8 cellular contexts compared by ENCODE assay signal in the genomic region with DNA sequence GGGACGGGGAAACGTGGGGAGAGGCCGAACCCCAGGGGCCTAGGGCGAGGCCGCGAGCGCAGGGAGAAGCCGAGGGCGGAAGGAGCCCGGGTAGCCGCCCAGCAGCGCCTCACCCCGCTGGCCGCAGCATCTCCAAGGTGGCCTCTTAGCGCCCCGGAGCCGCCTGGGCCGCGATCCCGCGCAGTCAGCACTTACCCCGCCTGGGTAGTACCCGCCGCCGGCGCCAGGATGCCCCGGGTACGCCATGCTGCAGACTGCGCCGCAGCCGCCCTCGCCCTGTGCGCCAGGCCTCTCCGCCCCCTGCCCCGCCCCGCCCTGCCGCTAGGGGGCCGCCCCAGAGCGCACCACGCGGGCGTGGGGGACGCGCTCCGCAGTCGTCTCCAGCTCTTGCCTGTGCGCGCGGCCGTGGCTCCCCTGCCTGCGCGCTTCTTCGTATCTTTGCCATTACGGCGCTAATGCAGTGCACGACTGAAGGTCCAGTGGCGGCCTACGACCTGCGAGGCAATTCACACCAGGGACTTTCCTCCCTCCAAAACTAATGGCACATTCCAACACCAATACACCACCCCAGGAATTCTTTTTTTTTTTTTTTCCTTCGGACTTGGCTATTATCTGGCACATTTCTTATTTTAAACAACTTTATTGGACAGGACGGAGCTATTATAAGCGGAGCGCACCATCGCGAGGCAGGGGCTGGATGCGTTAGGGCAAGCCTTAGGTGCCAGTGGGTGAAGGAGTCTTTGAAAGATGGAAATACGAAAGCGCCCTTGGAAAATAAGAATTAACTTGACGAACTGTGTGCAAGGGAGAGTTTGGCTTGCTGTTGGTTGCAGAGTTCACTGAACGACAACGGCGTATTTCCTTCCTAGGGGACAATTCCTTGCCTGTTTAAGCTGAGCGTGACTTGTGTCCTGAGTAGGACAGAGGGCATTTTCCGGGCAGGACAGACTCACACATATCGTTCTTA. TPM values are rescaled to one million over a fixed set of nuclear protein-coding genes. Genes with fewer than 3 reads are reported as not detected.
DNase-seq lines count a peak whose midpoint lies in the region; TF ChIP-seq lines count a peak whose summit lies in the region.

A gene with protein sequence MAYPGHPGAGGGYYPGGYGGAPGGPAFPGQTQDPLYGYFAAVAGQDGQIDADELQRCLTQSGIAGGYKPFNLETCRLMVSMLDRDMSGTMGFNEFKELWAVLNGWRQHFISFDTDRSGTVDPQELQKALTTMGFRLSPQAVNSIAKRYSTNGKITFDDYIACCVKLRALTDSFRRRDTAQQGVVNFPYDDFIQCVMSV (minus strand): TSS at position 258 of the 967 bp plus-strand sequence. CDS start 12 bp downstream, at position 246.

- peak; percentile 85 for DNase-seq in ELR (ENCODE audit: low read depth)
- peak; percentile 96 for DNase-seq in GM23248
- peak; percentile 95 for DNase-seq in Karpas-422
- DNase-seq in RWPE1 (ENCODE audit: low spot score), result peak; percentile 84
- DNase-seq in activated T-helper 9 cell treated with anti-CD3 and anti-CD28 coated beads, Interleukin-2, amount 50 U/mL, for 16 hours (ENCODE audit: low read depth), result peak; percentile 91
- DNase-seq in fibroblast of the aortic adventitia (ENCODE audit: low read depth), result peak; percentile 88
- DNase-seq in stomach, result peak; percentile 89

- POLR2A ChIA-PET in RWPE1 (lab: Yijun Ruan, JAX; ENCODE audit: low non-redundant PET), result interaction anchor here (1.1 kb wide), 1 partner anchor 7 kb away, joined by 3 read pairs; no protein-coding TSS in a partner anchor

- CTCF ChIA-PET in RWPE1 (lab: Yijun Ruan, JAX), result interaction anchor here (0.6 to 0.9 kb wide), 3 partner anchors 50 to 1064 kb away, joined by 3 to 5 read pairs (median 4); no protein-coding TSS in a partner anchor

- H3K79me2 ChIP-seq in GM23248 (ENCODE audit: insufficient read depth), result peaks cover 47% of the 10 kb centered on the region
- H3K79me2 ChIP-seq in Karpas-422 (ENCODE audit: low read length), result peaks cover 46% of the 10 kb centered on the region
- H3K79me2 ChIP-seq in neural cell (replicated peaks; ENCODE audit: insufficient read depth, low read length), result peaks cover 20% of the 10 kb centered on the region

- peak within 1 kb of the TSS; percentile 99 for H3K4me2 ChIP-seq in GM23248 (ENCODE audit: unreplicated experiment)
- H3K4me2 ChIP-seq in Karpas-422 (ENCODE audit: low read depth, low read length, poor library complexity, severe bottlenecking), result peak within 1 kb of the TSS; percentile 95
- H3K4me2 ChIP-seq in neural cell (ENCODE audit: low read length), result peak within 1 kb of the TSS; percentile 95

- in situ Hi-C loops in GM23248 (cut with MboI), result no loop called here

- TF ChIP-seq RAD21 in neural cell (conservative IDR thresholded peaks at IDR 0.05), result peak; percentile 40

- H3K9me3 ChIP-seq in GM23248 (ENCODE audit: low read depth), result no peaks in the 10 kb centered on the region
- no peaks in the 10 kb centered on the region for H3K9me3 ChIP-seq in Karpas-422 (ENCODE audit: low read length)
- no peaks in the 10 kb centered on the region for H3K9me3 ChIP-seq in neural cell (ENCODE audit: low read length)
- H3K9me3 ChIP-seq in stomach, result no peaks in the 10 kb centered on the region

- H4K20me1 ChIP-seq in GM23248 (ENCODE audit: insufficient read depth), result peaks cover 6% of the 10 kb centered on the region; the same call in 1 of the 2 replicates
- H4K20me1 ChIP-seq in Karpas-422 (ENCODE audit: insufficient read depth, low read depth, low read length), result no peaks in the 10 kb centered on the region; the same call in 1 of the 2 replicates
- H4K20me1 ChIP-seq in neural cell (ENCODE audit: insufficient read depth), result no peaks in the 10 kb centered on the region

- H3F3A ChIP-seq in GM23248 (ENCODE audit: insufficient read depth) (peaks cover 23% of the 10 kb centered on the region), neural cell (ENCODE audit: insufficient read depth, low read length, poor library complexity, severe bottlenecking) (no peaks in the 10 kb centered on the region)

- intact Hi-C loops in stomach (cut with DNase I; ENCODE audit: low total_unique reads), result no loop called here

- peak within 1 kb of the TSS; percentile 96 for H2AFZ ChIP-seq in GM23248
- peak within 1 kb of the TSS; percentile 85 for H2AFZ ChIP-seq in Karpas-422 (ENCODE audit: low read length)
- peak within 1 kb of the TSS; percentile 90 for H2AFZ ChIP-seq in neural cell (ENCODE audit: low read depth, low read length)

- H3K27ac ChIP-seq in GM23248 (peak within 1 kb of the TSS; percentile 89), Karpas-422 (ENCODE audit: low read length) (peak within 1 kb of the TSS; percentile 65), RWPE1 (peak within 1 kb of the TSS; percentile 83), neural cell (ENCODE audit: low read length) (no peak within 1 kb of the TSS), stomach (peak within 1 kb of the TSS; percentile 92 to 96 (median 92))

- peaks cover 25% of the 10 kb centered on the region for H3K4me1 ChIP-seq in GM23248 (ENCODE audit: insufficient read depth)
- H3K4me1 ChIP-seq in Karpas-422 (ENCODE audit: low read length), result peaks cover 24% of the 10 kb centered on the region
- peaks cover 10 to 45% (median 25%) of the 10 kb centered on the region in 4 donors for H3K4me1 ChIP-seq in stomach

- peak within 1 kb of the TSS; percentile 91 for H3K4me3 ChIP-seq in GM23248
- H3K4me3 ChIP-seq in Karpas-422 (ENCODE audit: low read length), result peak within 1 kb of the TSS; percentile 76
- peak within 1 kb of the TSS; percentile 92 for H3K4me3 ChIP-seq in fibroblast of the aortic adventitia (ENCODE audit: low read depth, low read length)
- peak within 1 kb of the TSS; percentile 93 for H3K4me3 ChIP-seq in neural cell (ENCODE audit: low read length)
- peak within 1 kb of the TSS; percentile 89 to 97 (median 94) for H3K4me3 ChIP-seq in stomach

- TF ChIP-seq CTCF in RWPE1 (conservative IDR thresholded peaks at IDR 0.05; ENCODE audit: low read depth), result peak; percentile 82
- TF ChIP-seq CTCF in fibroblast of the aortic adventitia (IDR thresholded peaks at IDR 0.05; ENCODE audit: insufficient read depth, low read length), result peak; percentile 60
- TF ChIP-seq CTCF in neural cell (IDR thresholded peaks at IDR 0.05; ENCODE audit: poor library complexity, severe bottlenecking), result peak; percentile 93
- TF ChIP-seq CTCF in stomach (IDR thresholded peaks at IDR 0.05), result peak in 5 of 7 experiments; percentile 30 to 98 (median 94)

- no peak for TF ChIP-seq POLR2A in stomach (IDR thresholded peaks at IDR 0.05)

- H3K36me3 ChIP-seq in GM23248 (ENCODE audit: low read depth) (peaks cover 17% of the 10 kb centered on the region), Karpas-422 (ENCODE audit: insufficient read depth, low read length) (peaks cover 13% of the 10 kb centered on the region), neural cell (ENCODE audit: insufficient read depth, low read length) (no peaks in the 10 kb centered on the region), stomach (peaks cover 11 to 20% (median 19%) of the 10 kb centered on the region in 4 donors)

- H3K9me2 ChIP-seq in GM23248 (ENCODE audit: insufficient read depth), result no peaks in the 10 kb centered on the region
- no peaks in the 10 kb centered on the region for H3K9me2 ChIP-seq in Karpas-422 (replicated peaks; ENCODE audit: insufficient read depth, low read length)
- H3K9me2 ChIP-seq in neural cell (ENCODE audit: insufficient read depth, low read length), result no peaks in the 10 kb centered on the region

- 1% methylated on average over 57 to 58 of the region's 75 CpGs for WGBS in GM23248 (ENCODE audit: low coverage in 1 of 2, low lambda C conversion rate in 2 of 2, missing lambda C conversion rate in 2 of 2), 2 experiments
- WGBS in stomach, 5 donors, result 0 to 1% (median 0%) methylated on average over 30 to 75 of the region's 75 CpGs

- peak; percentile 50 for TF ChIP-seq EP300 in neural cell (conservative IDR thresholded peaks at IDR 0.05; ENCODE audit: poor library complexity, severe bottlenecking)
- TF ChIP-seq EP300 in stomach (IDR thresholded peaks at IDR 0.05), result no peak

- H3K27me3 ChIP-seq in GM23248 (replicated peaks; ENCODE audit: insufficient read depth) (no peaks in the 10 kb centered on the region), Karpas-422 (ENCODE audit: low read length) (no peaks in the 10 kb centered on the region), neural cell (ENCODE audit: insufficient read depth, low read depth, low read length) (no peaks in the 10 kb centered on the region), stomach (no peaks in the 10 kb centered on the region)

- H3K9ac ChIP-seq in GM23248 (peak within 1 kb of the TSS; percentile 92), Karpas-422 (ENCODE audit: low read length) (peak within 1 kb of the TSS; percentile 94), neural cell (ENCODE audit: low read length) (peak within 1 kb of the TSS; percentile 82)

TF ChIP-seq in neural cell, 6 proteins besides CTCF, POLR2A, EP300 and RAD21 (continues in another document):
- TF ChIP-seq EZH2 (IDR thresholded peaks at IDR 0.05; ENCODE audit: borderline replicate concordance, insufficient read depth, low read length, poor library complexity, severe bottlenecking) (no peak), POLR2AphosphoS5 (IDR thresholded peaks at IDR 0.05) (peak; percentile 74), MXI1 (conservative IDR thresholded peaks at IDR 0.05; ENCODE audit: poor library complexity, severe bottlenecking) (peak; percentile 80)

RNA-seq across cellular contexts. Expression of the gene that starts here (rescaled TPM):
- total RNA-seq in GM23248 (2014; rRNA removed; shearing (Covaris generic)), result 59.3 and 80.3 TPM in 2 replicates
- 267 and 268 TPM in 2 replicates for polyA plus RNA-seq in GM23248 (2016; fragmentation: Nextera tagmentation; extraction: Ambion mirVana)
- total RNA-seq in Karpas-422 (2014; rRNA removed; shearing (Covaris generic); ENCODE audit: low replicate concordance), result 70.0 and 92.5 TPM in 2 replicates
- 21.7 and 135 TPM in 2 replicates for total RNA-seq in fibroblast of the aortic adventitia (ENCODE audit: low replicate concordance)
- polyA plus RNA-seq in neural cell, result 82.5 and 97.2 TPM in 2 replicates
- polyA minus RNA-seq in neural cell, result 50.2 and 56.3 TPM in 2 replicates
- total RNA-seq in stomach, result 100 to 1,000 TPM in 1 of 5 donors, 10 to 100 TPM in 4; 23.3 to 102 (median 70.3) TPM
- 100 to 1,000 TPM in 2 of 3 donors, 10 to 100 TPM in 1; 57.0 to 107 (median 101) TPM for polyA plus RNA-seq in stomach
